In genomic region chr6:107547061-107547840, GRCh38 we compare ENCODE assay signal across 32 cellular contexts.
"Had no signal": no experiment of that assay in that cellular context is flagged by ENCODE, and none has a peak within 500 bp of the region (broad histone marks: within the 10 kb centered on the region; RNA-seq: fewer than 3 reads in every experiment).

No MANE protein-coding gene starts in this region.

- H3K4me3 ChIP-seq: coronary artery, dorsolateral prefrontal cortex, gastrocnemius medialis, hepatocyte, left ventricle myocardium inferior, mucosa of descending colon, pancreas, prostate gland, skin epidermis, thoracic aorta had no signal

- DNase-seq: activated CD4-positive, alpha-beta memory T cell treated with anti-CD3 and anti-CD28 coated beads for 36 hours; activated CD4-positive, alpha-beta T cell treated with anti-CD3 and anti-CD28 coated beads, Interleukin-2, amount 10 ng/mL, durations not matched to agents 24 days and 14 days; activated CD4-positive, CD25-positive, alpha-beta regulatory T cell treated with anti-CD3 and anti-CD28 coated beads, Interleukin-2, amount 50 U/mL, for 72 hours; activated CD8-positive, alpha-beta memory T cell treated with anti-CD3 and anti-CD28 coated beads, Interleukin-2, amount 50 U/mL, for 4 hours; activated gamma-delta T cell; activated naive CD4-positive, alpha-beta T cell treated with anti-CD3 and anti-CD28 coated beads, Interleukin-2, amount 10 ng/mL, durations not matched to agents 7 days and 5 days; activated T-cell treated with anti-CD3 and anti-CD28 coated beads, Interleukin-2, amount 50 U/mL, for 24 hours; amniotic stem cell; brain microvascular endothelial cell; dorsolateral prefrontal cortex; effector memory CD8-positive, alpha-beta T cell; erythroblast; gastrocnemius medialis; glutamatergic neuron; islet precursor cell; left ventricle myocardium inferior; mucosa of descending colon; pancreas; retina; stimulated activated CD4-positive, alpha-beta T cell treated with anti-CD3 and anti-CD28 coated beads, Interleukin-12 subunit alpha, Interleukin-12 subunit beta, amount 100 ng/mL, for 4 hours; stimulated activated CD4-positive, alpha-beta T cell treated with anti-CD3 and anti-CD28 coated beads, Interleukin-4, amount 100 ng/mL, for 1 hour; T1000; trophoblast cell; WERI-Rb-1 had no signal

- H3K9me3 Mint-ChIP-seq: activated CD4-positive, alpha-beta memory T cell treated with anti-CD3 and anti-CD28 coated beads for 36 hours; activated CD4-positive, alpha-beta T cell treated with anti-CD3 and anti-CD28 coated beads, Interleukin-2, amount 10 ng/mL, durations not matched to agents 24 days and 14 days; activated naive CD4-positive, alpha-beta T cell treated with anti-CD3 and anti-CD28 coated beads, Interleukin-2, amount 10 ng/mL, durations not matched to agents 7 days and 5 days; activated T-cell treated with anti-CD3 and anti-CD28 coated beads, Interleukin-2, amount 50 U/mL, for 24 hours; effector memory CD8-positive, alpha-beta T cell; natural killer cell treated with Interleukin-12 subunit alpha and Interleukin-12 subunit beta and Interleukin-15 and Interleukin-18, amount 100 ng/mL, for 72 hours; stimulated activated naive CD8-positive, alpha-beta T cell treated with anti-CD3 and anti-CD28 coated beads, Interleukin-15, Interleukin-2, amounts not matched to agents 100 ng/mL and 50 ng/mL, for 24 hours had no signal

- H3K27ac ChIP-seq: brain microvascular endothelial cell, coronary artery, gastrocnemius medialis, hepatocyte, pancreas, prostate gland, skin epidermis, thoracic aorta, WERI-Rb-1 had no signal

- H3K4me1 Mint-ChIP-seq: activated CD4-positive, alpha-beta T cell treated with anti-CD3 and anti-CD28 coated beads, Interleukin-2, amount 10 ng/mL, durations not matched to agents 24 days and 14 days had no signal

- H3K9me3 ChIP-seq: gastrocnemius medialis, left ventricle myocardium inferior, mucosa of descending colon, pancreas, prostate gland, thoracic aorta had no signal

- H3K36me3 ChIP-seq: brain microvascular endothelial cell, gastrocnemius medialis, pancreas, prostate gland, thoracic aorta, WERI-Rb-1 had no signal

- H3K27me3 ChIP-seq: brain microvascular endothelial cell, dorsolateral prefrontal cortex, gastrocnemius medialis, hepatocyte, pancreas had no signal

- H3K4me2 ChIP-seq: hepatocyte had no signal

- H3K4me3 Mint-ChIP-seq: activated CD4-positive, alpha-beta memory T cell treated with anti-CD3 and anti-CD28 coated beads for 36 hours; activated CD4-positive, alpha-beta T cell treated with anti-CD3 and anti-CD28 coated beads, Interleukin-2, amount 10 ng/mL, durations not matched to agents 24 days and 14 days; activated naive CD4-positive, alpha-beta T cell treated with anti-CD3 and anti-CD28 coated beads, Interleukin-2, amount 10 ng/mL, durations not matched to agents 7 days and 5 days; activated T-cell treated with anti-CD3 and anti-CD28 coated beads, Interleukin-2, amount 50 U/mL, for 24 hours; effector memory CD8-positive, alpha-beta T cell; natural killer cell treated with Interleukin-12 subunit alpha and Interleukin-12 subunit beta and Interleukin-15 and Interleukin-18, amount 100 ng/mL, for 72 hours; stimulated activated naive CD8-positive, alpha-beta T cell treated with anti-CD3 and anti-CD28 coated beads, Interleukin-15, Interleukin-2, amounts not matched to agents 100 ng/mL and 50 ng/mL, for 24 hours had no signal

- H3K27ac Mint-ChIP-seq: activated CD4-positive, alpha-beta memory T cell treated with anti-CD3 and anti-CD28 coated beads for 36 hours; activated CD4-positive, alpha-beta T cell treated with anti-CD3 and anti-CD28 coated beads, Interleukin-2, amount 10 ng/mL, durations not matched to agents 24 days and 14 days; activated naive CD4-positive, alpha-beta T cell treated with anti-CD3 and anti-CD28 coated beads, Interleukin-2, amount 10 ng/mL, durations not matched to agents 7 days and 5 days; activated T-cell treated with anti-CD3 and anti-CD28 coated beads, Interleukin-2, amount 50 U/mL, for 24 hours; effector memory CD8-positive, alpha-beta T cell; natural killer cell treated with Interleukin-12 subunit alpha and Interleukin-12 subunit beta and Interleukin-15 and Interleukin-18, amount 100 ng/mL, for 72 hours; stimulated activated naive CD8-positive, alpha-beta T cell treated with anti-CD3 and anti-CD28 coated beads, Interleukin-15, Interleukin-2, amounts not matched to agents 100 ng/mL and 50 ng/mL, for 24 hours had no signal

- ATAC-seq: effector memory CD8-positive, alpha-beta T cell; gastrocnemius medialis; mucosa of descending colon; natural killer cell treated with Interleukin-12 subunit alpha and Interleukin-12 subunit beta and Interleukin-15 and Interleukin-18, amount 100 ng/mL, for 72 hours; pancreas; sciatic nerve had no signal

- H3K79me2 ChIP-seq: hepatocyte had no signal

- H2AFZ ChIP-seq: hepatocyte had no signal

- H3K4me1 ChIP-seq: pancreas, prostate gland had no signal

- H3K36me3 Mint-ChIP-seq: activated CD4-positive, alpha-beta memory T cell treated with anti-CD3 and anti-CD28 coated beads for 36 hours; activated naive CD4-positive, alpha-beta T cell treated with anti-CD3 and anti-CD28 coated beads, Interleukin-2, amount 10 ng/mL, durations not matched to agents 7 days and 5 days; natural killer cell treated with Interleukin-12 subunit alpha and Interleukin-12 subunit beta and Interleukin-15 and Interleukin-18, amount 100 ng/mL, for 72 hours had no signal
